Comparison of ENCODE assay signal across 8 cellular contexts in genomic region chr16:89561195-89562026, GRCh38.
A peak's percentile ranks its signal among the peaks of the same experiment; 100 is the strongest.
DNase-seq lines count a peak whose midpoint lies in the region; ATAC-seq and TF ChIP-seq lines count a peak whose summit lies in the region.

No MANE protein-coding gene starts in this region.

- peak overlapping the region; percentile 87 for H3K4me3 Mint-ChIP-seq in nephron progenitor cell

- H3K27me3 ChIP-seq in OCI-LY1 (ENCODE audit: insufficient read depth, low read length): no peaks in the 10 kb centered on the region
- H3K27me3 ChIP-seq in duodenal mucosa (ENCODE audit: control insufficient read depth in 1 of 2, insufficient read depth in 2 of 2, low read length in 2 of 2): no peaks in the 10 kb centered on the region

- peaks cover 25% of the 10 kb centered on the region for H3F3A ChIP-seq in OCI-LY1 (ENCODE audit: insufficient read depth, low read length)

- peak overlapping the region; percentile 99 for H3K4me3 ChIP-seq in OCI-LY1 (ENCODE audit: low read depth, low read length, poor library complexity, severe bottlenecking)
- peak overlapping the region; percentile 87 to 90 for H3K4me3 ChIP-seq in duodenal mucosa (ENCODE audit: low read depth in 1 of 2, low read length in 2 of 2)

- peaks cover 52% of the 10 kb centered on the region for H3K36me3 ChIP-seq in OCI-LY1 (ENCODE audit: insufficient read depth, low read length)
- H3K36me3 ChIP-seq in duodenal mucosa (ENCODE audit: control insufficient read depth in 1 of 2, insufficient read depth in 2 of 2, low read length in 2 of 2): peaks cover 34 to 41% of the 10 kb centered on the region in 2 donors

- H3K9me3 ChIP-seq in OCI-LY1 (ENCODE audit: low read length) (no peaks in the 10 kb centered on the region), duodenal mucosa (ENCODE audit: control insufficient read depth in 1 of 2, low read length in 2 of 2) (no peaks in the 10 kb centered on the region)

- no peaks in the 10 kb centered on the region for H3K9me2 ChIP-seq in OCI-LY1 (ENCODE audit: low read depth, low read length)

- peak overlapping the region; percentile 92 for H3K4me2 ChIP-seq in OCI-LY1 (ENCODE audit: low read length)

- H3K4me1 ChIP-seq in OCI-LY1 (ENCODE audit: insufficient read depth, low read length, severe bottlenecking) (peaks cover 58% of the 10 kb centered on the region), duodenal mucosa (ENCODE audit: control insufficient read depth in 1 of 2, insufficient read depth in 2 of 2, low read length in 2 of 2) (peaks cover 62% of the 10 kb centered on the region in 2 donors)

- peaks cover 37% of the 10 kb centered on the region for H3K36me3 Mint-ChIP-seq in nephron progenitor cell (ENCODE audit: low read depth)

- H3K79me2 ChIP-seq in OCI-LY1 (ENCODE audit: insufficient read depth, low read length): peaks cover 4% of the 10 kb centered on the region; the same call in 1 of the 2 replicates

- H3K27me3 Mint-ChIP-seq in nephron progenitor cell (ENCODE audit: low read depth, poor library complexity): peaks cover 5% of the 10 kb centered on the region

- peaks cover 64% of the 10 kb centered on the region for H3K4me1 Mint-ChIP-seq in nephron progenitor cell

- peak overlapping the region; percentile 96 for H3K27ac Mint-ChIP-seq in nephron progenitor cell

- TF ChIP-seq CTCF in C4-2B (conservative IDR thresholded peaks at IDR 0.05) (no peak; the same call in 1 of the 2 replicates), OCI-LY1 (IDR thresholded peaks at IDR 0.05; ENCODE audit: low read length) (no peak), nephron progenitor cell (IDR thresholded peaks at IDR 0.05) (no peak), GM13977 (IDR thresholded peaks at IDR 0.05; ENCODE audit: extremely low read depth, insufficient read depth, missing control alignments) (no peak)

- H3K9ac ChIP-seq in OCI-LY1 (ENCODE audit: low read length) (peak overlapping the region; percentile 98), duodenal mucosa (ENCODE audit: low read depth in 1 of 2, low read length in 2 of 2) (peak overlapping the region; percentile 87 to 94)

- DNase-seq in nephron progenitor cell (no peak), GM13977 (ENCODE audit: low spot score) (no peak), DMS153 treated with DMSO at 0.1 percent for 48 hours (lab: John Stamatoyannopoulos, UW; ENCODE audit: unreplicated experiment) (no peak)

- ATAC-seq in HG02840 (IDR thresholded peaks at IDR 0.05; ENCODE audit: low FRiP score, unreplicated experiment) (no peak), HG02970 (IDR thresholded peaks at IDR 0.05; ENCODE audit: low FRiP score, unreplicated experiment) (no peak)

- in situ Hi-C loops in GM13977 (cut with MboI; ENCODE audit: low pct_unique_long_range_greater_than_20kb, low sequenced_read_pairs, unreplicated experiment): no loop called here

- no peaks in the 10 kb centered on the region for H4K20me1 ChIP-seq in OCI-LY1 (ENCODE audit: insufficient read depth, low read length)

- no peak overlapping the region for H2AFZ ChIP-seq in OCI-LY1 (ENCODE audit: low read length)

- peak overlapping the region; percentile 98 for H3K27ac ChIP-seq in C4-2B
- H3K27ac ChIP-seq in OCI-LY1 (ENCODE audit: low read depth, low read length, poor library complexity, severe bottlenecking): peak overlapping the region; percentile 25
- H3K27ac ChIP-seq in duodenal mucosa (ENCODE audit: low read depth, low read length): peak overlapping the region; percentile 78

- H3K9me3 Mint-ChIP-seq in nephron progenitor cell: no peaks in the 10 kb centered on the region

Comparison
In these comparisons a context has a peak if more than half of its experiments do, and no peak if none do; other contexts are left out.
1. H3K27ac ChIP-seq: peak in every context shown above with its lines; median percentile 98 in C4-2B; 78 in duodenal mucosa; 25 in OCI-LY1.